ENCODE assay signal across 9 cellular contexts in the genomic region with DNA sequence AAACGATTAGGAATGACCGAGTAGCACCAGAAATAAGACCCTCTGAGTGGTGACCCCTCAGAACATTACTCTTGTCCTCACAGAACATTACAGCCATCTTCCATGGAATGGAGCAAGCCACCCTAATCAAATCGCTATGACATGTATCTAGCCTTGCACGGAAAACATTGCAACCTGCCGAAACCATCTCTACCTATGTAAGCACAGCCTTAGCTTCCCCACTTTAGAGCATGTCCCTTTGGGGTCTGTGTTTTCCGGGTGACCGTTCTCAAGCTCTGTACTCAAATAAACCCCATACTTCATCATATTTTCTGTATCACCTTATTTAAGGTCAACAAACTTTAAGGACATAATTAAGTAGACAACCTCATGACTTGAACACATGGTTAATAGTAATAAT.
A peak's percentile ranks its signal among the peaks of the same experiment; 100 is the strongest.
DNase-seq lines count a peak whose midpoint lies in the region; ATAC-seq and TF ChIP-seq lines count a peak whose summit lies in the region.
"Had no signal": no experiment of that assay in that cellular context is flagged by ENCODE, and none has a peak within 500 bp of the region (broad histone marks: within the 10 kb centered on the region; RNA-seq: fewer than 3 reads in every experiment).

No MANE protein-coding gene starts in this region.

- ATAC-seq in left lung (no peak), HG03159 (IDR thresholded peaks at IDR 0.05; ENCODE audit: unreplicated experiment) (no peak)

- no peaks in the 10 kb centered on the region for H3K9me3 ChIP-seq in BLaER1
- H3K9me3 ChIP-seq in HUES6 (ENCODE audit: control insufficient read depth, insufficient read depth, low read depth, low read length): no peaks in the 10 kb centered on the region
- H3K9me3 ChIP-seq in parathyroid adenoma (ENCODE audit: control insufficient read depth, low read length): no peaks in the 10 kb centered on the region
- H3K9me3 ChIP-seq in left lung: no peaks in the 10 kb centered on the region
- H3K9me3 ChIP-seq: pancreas had no signal

- peaks cover 12% of the 10 kb centered on the region; the same call in 1 of the 2 replicates for H3K27me3 ChIP-seq in BLaER1
- H3K27me3 ChIP-seq in HUES6 (ENCODE audit: control insufficient read depth, insufficient read depth, low read length): no peaks in the 10 kb centered on the region
- no peaks in the 10 kb centered on the region for H3K27me3 ChIP-seq in parathyroid adenoma (ENCODE audit: control insufficient read depth, insufficient read depth, low read length)
- no peaks in the 10 kb centered on the region for H3K27me3 ChIP-seq in left lung
- H3K27me3 ChIP-seq: pancreas had no signal

- H3K27ac ChIP-seq in BLaER1 (no peak overlapping the region), HUES6 (ENCODE audit: low read depth, low read length) (peak overlapping the region; percentile 32; the same call in 1 of the 2 replicates), caudate nucleus (ENCODE audit: low read depth, low read length) (peak overlapping the region; percentile 49), parathyroid adenoma (no peak overlapping the region), left lung (peak overlapping the region in 1 of 2 donors; percentile 88)

- no peaks in the 10 kb centered on the region for H3K79me2 ChIP-seq in parathyroid adenoma

- H3K4me3 ChIP-seq in BLaER1 (no peak overlapping the region), HUES6 (ENCODE audit: low read depth, low read length) (no peak overlapping the region), parathyroid adenoma (ENCODE audit: low read depth, low read length) (no peak overlapping the region), left lung (no peak overlapping the region)

- no peak for DNase-seq in caudate nucleus (lab: John Stamatoyannopoulos, UW)
- DNase-seq in activated naive CD4-positive, alpha-beta T cell treated with anti-CD3 and anti-CD28 coated beads, Interleukin-2, amount 50 U/mL, for 16 hours: no peak
- DNase-seq in NCI-H187 treated with DMSO at 0.1 percent for 48 hours (lab: John Stamatoyannopoulos, UW): no peak
- no peak for DNase-seq in left lung

- H3K4me1 ChIP-seq in BLaER1: peaks cover 29% of the 10 kb centered on the region
- H3K4me1 ChIP-seq in HUES6 (ENCODE audit: control insufficient read depth, insufficient read depth, low read length): peaks cover 24% of the 10 kb centered on the region
- peaks cover 8% of the 10 kb centered on the region for H3K4me1 ChIP-seq in parathyroid adenoma
- peaks cover 8 to 56% of the 10 kb centered on the region in 2 donors for H3K4me1 ChIP-seq in left lung

- H3K4me2 ChIP-seq in BLaER1 (peak overlapping the region; percentile 64; the same call in 1 of the 2 replicates), parathyroid adenoma (ENCODE audit: low read length) (peak overlapping the region; percentile 70)

- H2AFZ ChIP-seq in parathyroid adenoma: peak overlapping the region; percentile 84

- H3K9ac ChIP-seq in BLaER1: no peak overlapping the region
- H3K9ac ChIP-seq in HUES6 (ENCODE audit: low read length): no peak overlapping the region
- no peak overlapping the region for H3K9ac ChIP-seq in parathyroid adenoma

- H3K36me3 ChIP-seq in BLaER1 (no peaks in the 10 kb centered on the region), HUES6 (ENCODE audit: control insufficient read depth, insufficient read depth, low read length) (no peaks in the 10 kb centered on the region), parathyroid adenoma (ENCODE audit: control insufficient read depth, insufficient read depth, low read length) (no peaks in the 10 kb centered on the region), left lung (no peaks in the 10 kb centered on the region)
- H3K36me3 ChIP-seq: pancreas had no signal

- intact Hi-C loops in left lung (cut with DNase I): loop anchor here in 1 of 2 donors (2.0 to 5.0 kb wide), 2 partner anchors 199 to 292 kb away; a partner anchor contains a TSS

- H4K20me1 ChIP-seq in BLaER1: no peaks in the 10 kb centered on the region

- TF ChIP-seq CTCF in parathyroid adenoma (IDR thresholded peaks at IDR 0.05): no peak
- no peak for TF ChIP-seq CTCF in left lung (IDR thresholded peaks at IDR 0.05)

Comparison
In these comparisons a context has a peak if more than half of its experiments do, and no peak if none do; other contexts are left out.
1. H3K27ac ChIP-seq: peak in HUES6 (single experiment) and caudate nucleus (single experiment); none in BLaER1 (single experiment) and parathyroid adenoma (single experiment).